In the genomic region with DNA sequence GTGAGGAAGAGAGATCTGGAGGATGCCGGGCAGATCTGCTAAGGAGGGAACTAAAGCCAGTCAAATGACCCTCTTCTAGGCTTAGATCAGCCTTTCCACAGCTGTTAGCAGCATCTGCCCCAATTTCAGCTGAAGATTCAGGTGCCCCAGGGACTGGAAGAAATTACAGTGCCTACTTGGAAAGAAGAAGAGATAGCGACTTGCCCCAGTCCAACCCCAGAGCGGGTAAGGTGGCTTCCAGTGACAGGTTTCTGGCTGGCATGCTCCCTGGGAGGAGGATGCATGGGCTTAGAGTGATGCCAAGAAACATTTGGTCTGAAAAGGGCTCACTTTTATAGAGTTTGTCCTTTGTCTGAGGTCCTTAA, we compare ENCODE assay signal across 8 cellular contexts. TPM values are rescaled to one million over a fixed set of nuclear protein-coding genes. Genes with fewer than 3 reads are reported as not detected.
DNase-seq lines count a peak whose midpoint lies in the region; ATAC-seq and TF ChIP-seq lines count a peak whose summit lies in the region.

No MANE protein-coding gene starts in this region.

- POLR2A ChIA-PET in HEK293 (lab: Yijun Ruan, JAX) = interaction anchor here (0.6 to 2.2 kb wide), 21 partner anchors 8 to 696 kb away, joined by 3 to 13 read pairs (median 5); a partner anchor contains a TSS

- ATAC-seq in SK-N-SH treated with all-trans-retinoic acid at 6 μM for 48 hours (peak; percentile 5; the same call in 2 of the 3 replicates), GM19395 (IDR thresholded peaks at IDR 0.05; ENCODE audit: unreplicated experiment) (no peak)

- H3K4me1 ChIP-seq in HEK293 (ENCODE audit: control insufficient read depth, insufficient read depth, low read length) = peaks cover 10% of the 10 kb centered on the region
- peaks cover 10% of the 10 kb centered on the region for H3K4me1 ChIP-seq in skeletal muscle satellite cell (ENCODE audit: control insufficient read depth, insufficient read depth, low read length)

- H3K4me2 ChIP-seq in skeletal muscle satellite cell (ENCODE audit: low read length) = peak overlapping the region; percentile 99

- H3K27ac ChIP-seq in HEK293 (ENCODE audit: extremely low read depth, low read depth, low read length) = peak overlapping the region; percentile 50; the same call in 1 of the 2 replicates

- DNase-seq in fibroblast of the aortic adventitia (ENCODE audit: low read depth) (no peak), SW480 (ENCODE audit: low spot score) (no peak), NCI-H2029 (lab: John Stamatoyannopoulos, UW) (no peak), inferior parietal cortex (ENCODE audit: extremely low spot score) (no peak)

- H3K27me3 ChIP-seq in skeletal muscle satellite cell (ENCODE audit: control insufficient read depth, insufficient read depth, low read length) = no peaks in the 10 kb centered on the region

- TF ChIP-seq CTCF in HEK293 (tag by site-specific recombination; IDR thresholded peaks at IDR 0.05) = no peak
- no peak for TF ChIP-seq CTCF in fibroblast of the aortic adventitia (IDR thresholded peaks at IDR 0.05; ENCODE audit: insufficient read depth, low read length)

- H3K9ac ChIP-seq in skeletal muscle satellite cell (ENCODE audit: low read depth, low read length) = peak overlapping the region; percentile 88

- CTCF ChIA-PET in HEK293 (lab: Yijun Ruan, JAX) = interaction anchor here (1.0 to 2.0 kb wide), 3 partner anchors 9 to 24 kb away, joined by 3 to 9 read pairs (median 7); no protein-coding TSS in a partner anchor

- no peaks in the 10 kb centered on the region for H3K9me3 ChIP-seq in HEK293 (ENCODE audit: control insufficient read depth, insufficient read depth, low read depth, low read length)
- H3K9me3 ChIP-seq in skeletal muscle satellite cell (replicated peaks; ENCODE audit: low read length) = no peaks in the 10 kb centered on the region

- peaks cover 0 to 19% of the 10 kb centered on the region in 2 experiments; a peak in 2 of 3 replicates for H3K36me3 ChIP-seq in HEK293 (ENCODE audit: control insufficient read depth in 2 of 2, insufficient read depth in 1 of 2, low read length in 2 of 2)
- no peaks in the 10 kb centered on the region for H3K36me3 ChIP-seq in skeletal muscle satellite cell (ENCODE audit: insufficient read depth, low read length)

- H3K4me3 ChIP-seq in HEK293 (ENCODE audit: low read depth, low read length) (peak overlapping the region; percentile 81), fibroblast of the aortic adventitia (ENCODE audit: low read depth, low read length) (peak overlapping the region; percentile 85), skeletal muscle satellite cell (ENCODE audit: low read length) (peak overlapping the region; percentile 86)

TF ChIP-seq in HEK293, 187 proteins besides CTCF, POLR2A, EP300 and RAD21:
- TF ChIP-seq ZNF311 (tag by site-specific recombination; IDR thresholded peaks at IDR 0.05; ENCODE audit: borderline replicate concordance) (no peak), SP2 (tag by site-specific recombination; IDR thresholded peaks at IDR 0.05) (no peak)

TF ChIP-seq in SK-N-SH treated with all-trans-retinoic acid at 6 μM for 48 hours, 23 proteins besides CTCF, POLR2A, EP300 and RAD21:
- TF ChIP-seq SNAI2 (CRISPR knock-in tag; IDR thresholded peaks at IDR 0.05) = no peak
- TF ChIP-seq, protein P1, sequence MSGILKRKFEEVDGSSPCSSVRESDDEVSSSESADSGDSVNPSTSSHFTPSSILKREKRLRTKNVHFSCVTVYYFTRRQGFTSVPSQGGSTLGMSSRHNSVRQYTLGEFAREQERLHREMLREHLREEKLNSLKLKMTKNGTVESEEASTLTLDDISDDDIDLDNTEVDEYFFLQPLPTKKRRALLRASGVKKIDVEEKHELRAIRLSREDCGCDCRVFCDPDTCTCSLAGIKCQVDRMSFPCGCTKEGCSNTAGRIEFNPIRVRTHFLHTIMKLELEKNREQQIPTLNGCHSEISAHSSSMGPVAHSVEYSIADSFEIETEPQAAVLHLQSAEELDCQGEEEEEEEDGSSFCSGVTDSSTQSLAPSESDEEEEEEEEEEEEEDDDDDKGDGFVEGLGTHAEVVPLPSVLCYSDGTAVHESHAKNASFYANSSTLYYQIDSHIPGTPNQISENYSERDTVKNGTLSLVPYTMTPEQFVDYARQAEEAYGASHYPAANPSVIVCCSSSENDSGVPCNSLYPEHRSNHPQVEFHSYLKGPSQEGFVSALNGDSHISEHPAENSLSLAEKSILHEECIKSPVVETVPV (CRISPR knock-in tag; IDR thresholded peaks at IDR 0.05) = no peak
- TF ChIP-seq GLIS3 (CRISPR knock-in tag; IDR thresholded peaks at IDR 0.05) = no peak
- TF ChIP-seq PPARA (CRISPR knock-in tag; IDR thresholded peaks at IDR 0.05; ENCODE audit: borderline replicate concordance) = no peak
- TF ChIP-seq ZNF565 (CRISPR knock-in tag; conservative IDR thresholded peaks at IDR 0.05; ENCODE audit: low read depth) = no peak
- no peak for TF ChIP-seq ZFP30 (CRISPR knock-in tag; IDR thresholded peaks at IDR 0.05)
- no peak for TF ChIP-seq ESRRG (CRISPR knock-in tag; IDR thresholded peaks at IDR 0.05)
- no peak for TF ChIP-seq ZNF70 (CRISPR knock-in tag; IDR thresholded peaks at IDR 0.05)
- no peak for TF ChIP-seq TCF4 (CRISPR knock-in tag; IDR thresholded peaks at IDR 0.05; ENCODE audit: borderline replicate concordance)
- no peak for TF ChIP-seq ISL1 (CRISPR knock-in tag; IDR thresholded peaks at IDR 0.05)
- TF ChIP-seq OSR1 (CRISPR knock-in tag; IDR thresholded peaks at IDR 0.05) = no peak
- TF ChIP-seq ZC3H10 (CRISPR knock-in tag; IDR thresholded peaks at IDR 0.05) = no peak
- TF ChIP-seq, protein P2, sequence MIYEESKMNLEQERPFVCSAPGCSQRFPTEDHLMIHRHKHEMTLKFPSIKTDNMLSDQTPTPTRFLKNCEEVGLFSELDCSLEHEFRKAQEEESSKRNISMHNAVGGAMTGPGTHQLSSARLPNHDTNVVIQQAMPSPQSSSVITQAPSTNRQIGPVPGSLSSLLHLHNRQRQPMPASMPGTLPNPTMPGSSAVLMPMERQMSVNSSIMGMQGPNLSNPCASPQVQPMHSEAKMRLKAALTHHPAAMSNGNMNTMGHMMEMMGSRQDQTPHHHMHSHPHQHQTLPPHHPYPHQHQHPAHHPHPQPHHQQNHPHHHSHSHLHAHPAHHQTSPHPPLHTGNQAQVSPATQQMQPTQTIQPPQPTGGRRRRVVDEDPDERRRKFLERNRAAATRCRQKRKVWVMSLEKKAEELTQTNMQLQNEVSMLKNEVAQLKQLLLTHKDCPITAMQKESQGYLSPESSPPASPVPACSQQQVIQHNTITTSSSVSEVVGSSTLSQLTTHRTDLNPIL (CRISPR knock-in tag; IDR thresholded peaks at IDR 0.05; ENCODE audit: low read depth) = no peak
- TF ChIP-seq ZNF8 (CRISPR knock-in tag; IDR thresholded peaks at IDR 0.05) = no peak
- TF ChIP-seq, protein P3, sequence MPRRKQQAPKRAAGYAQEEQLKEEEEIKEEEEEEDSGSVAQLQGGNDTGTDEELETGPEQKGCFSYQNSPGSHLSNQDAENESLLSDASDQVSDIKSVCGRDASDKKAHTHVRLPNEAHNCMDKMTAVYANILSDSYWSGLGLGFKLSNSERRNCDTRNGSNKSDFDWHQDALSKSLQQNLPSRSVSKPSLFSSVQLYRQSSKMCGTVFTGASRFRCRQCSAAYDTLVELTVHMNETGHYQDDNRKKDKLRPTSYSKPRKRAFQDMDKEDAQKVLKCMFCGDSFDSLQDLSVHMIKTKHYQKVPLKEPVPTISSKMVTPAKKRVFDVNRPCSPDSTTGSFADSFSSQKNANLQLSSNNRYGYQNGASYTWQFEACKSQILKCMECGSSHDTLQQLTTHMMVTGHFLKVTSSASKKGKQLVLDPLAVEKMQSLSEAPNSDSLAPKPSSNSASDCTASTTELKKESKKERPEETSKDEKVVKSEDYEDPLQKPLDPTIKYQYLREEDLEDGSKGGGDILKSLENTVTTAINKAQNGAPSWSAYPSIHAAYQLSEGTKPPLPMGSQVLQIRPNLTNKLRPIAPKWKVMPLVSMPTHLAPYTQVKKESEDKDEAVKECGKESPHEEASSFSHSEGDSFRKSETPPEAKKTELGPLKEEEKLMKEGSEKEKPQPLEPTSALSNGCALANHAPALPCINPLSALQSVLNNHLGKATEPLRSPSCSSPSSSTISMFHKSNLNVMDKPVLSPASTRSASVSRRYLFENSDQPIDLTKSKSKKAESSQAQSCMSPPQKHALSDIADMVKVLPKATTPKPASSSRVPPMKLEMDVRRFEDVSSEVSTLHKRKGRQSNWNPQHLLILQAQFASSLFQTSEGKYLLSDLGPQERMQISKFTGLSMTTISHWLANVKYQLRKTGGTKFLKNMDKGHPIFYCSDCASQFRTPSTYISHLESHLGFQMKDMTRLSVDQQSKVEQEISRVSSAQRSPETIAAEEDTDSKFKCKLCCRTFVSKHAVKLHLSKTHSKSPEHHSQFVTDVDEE (CRISPR knock-in tag; IDR thresholded peaks at IDR 0.05) = no peak
- TF ChIP-seq TOX (CRISPR knock-in tag; IDR thresholded peaks at IDR 0.05; ENCODE audit: borderline replicate concordance) = no peak
- TF ChIP-seq ARNTL (CRISPR knock-in tag; IDR thresholded peaks at IDR 0.05; ENCODE audit: borderline replicate concordance, low read depth) = no peak
TF ChIP-seq in SK-N-SH treated with all-trans-retinoic acid at 6 μM for 48 hours: peak in this region for 0.

RNA-seq across cellular contexts. Expression of a gene that starts 0.6 kb away (rescaled TPM):
- total RNA-seq in fibroblast of the aortic adventitia (ENCODE audit: low replicate concordance) = 14.2 and 24.4 TPM in 2 replicates
- 10.7 and 13.9 TPM in 2 replicates for total RNA-seq in skeletal muscle satellite cell (2012; rRNA removed)

RNA-seq across cellular contexts. Expression of a gene that starts 22.6 kb away (rescaled TPM):
- total RNA-seq in fibroblast of the aortic adventitia (ENCODE audit: low replicate concordance) = 0.36 and 0.98 TPM in 2 replicates
- 0.76 and 0.87 TPM in 2 replicates for total RNA-seq in skeletal muscle satellite cell (2012; rRNA removed)

RNA-seq across cellular contexts. Expression of a gene that starts 32.2 kb away (rescaled TPM):
- 0.63 and 0.98 TPM in 2 replicates for total RNA-seq in fibroblast of the aortic adventitia (ENCODE audit: low replicate concordance)
- under 0.01 and 1.1 TPM in 2 replicates for total RNA-seq in skeletal muscle satellite cell (2012; rRNA removed)

RNA-seq across cellular contexts. Expression of a gene that starts 38.7 kb away (rescaled TPM):
- 71.6 and 94.4 TPM in 2 replicates for total RNA-seq in fibroblast of the aortic adventitia (ENCODE audit: low replicate concordance)
- total RNA-seq in skeletal muscle satellite cell (2012; rRNA removed) = 55.5 and 67.2 TPM in 2 replicates

RNA-seq across cellular contexts. Expression of a gene that starts 38.9 kb away (rescaled TPM):
- 27.0 and 45.7 TPM in 2 replicates for total RNA-seq in fibroblast of the aortic adventitia (ENCODE audit: low replicate concordance)
- total RNA-seq in skeletal muscle satellite cell (2012; rRNA removed) = 42.8 and 45.1 TPM in 2 replicates
